In the genomic region with DNA sequence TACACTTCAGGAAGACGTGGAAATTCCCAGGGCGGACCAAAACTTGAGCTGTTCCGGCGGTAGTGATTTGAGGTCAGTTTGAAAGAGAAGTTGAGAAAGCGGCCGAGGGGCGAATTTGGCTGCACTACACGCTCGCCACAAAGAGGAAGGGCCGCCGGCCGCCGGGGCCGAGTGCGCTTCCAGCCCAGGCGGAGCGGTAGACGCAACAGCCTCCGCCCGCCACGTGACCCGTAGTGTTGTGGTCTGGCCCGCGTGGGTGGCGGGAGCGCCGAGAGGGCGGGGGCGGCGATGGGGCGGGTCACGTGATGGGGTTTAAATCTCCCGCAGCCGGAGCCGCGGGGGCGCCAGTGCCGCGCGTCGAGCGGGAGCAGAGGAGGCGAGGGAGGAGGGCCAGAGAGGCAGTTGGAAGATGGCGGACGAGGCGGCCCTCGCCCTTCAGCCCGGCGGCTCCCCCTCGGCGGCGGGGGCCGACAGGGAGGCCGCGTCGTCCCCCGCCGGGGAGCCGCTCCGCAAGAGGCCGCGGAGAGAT, we compare ENCODE assay signal across 8 cellular contexts. TPM values are rescaled to one million over a fixed set of nuclear protein-coding genes. Genes with fewer than 3 reads are reported as not detected.
A peak's percentile ranks its signal among the peaks of the same experiment; 100 is the strongest.
DNase-seq lines count a peak whose midpoint lies in the region; ATAC-seq and TF ChIP-seq lines count a peak whose summit lies in the region.

A gene (plus strand): TSS at position 344 of the 529 bp plus-strand sequence. CDS start 66 bp downstream, at position 410.

- peak within 1 kb of the TSS; percentile 79 for H3K9ac ChIP-seq in fibroblast of lung (ENCODE audit: insufficient read depth, low read length)

- peak within 1 kb of the TSS; percentile 92 for H3K27ac Mint-ChIP-seq in activated T-helper 17 cell treated with anti-CD3 and anti-CD28 coated beads, Interleukin-2, amount 50 U/mL, for 72 hours
- H3K27ac Mint-ChIP-seq in naive thymus-derived CD8-positive, alpha-beta T cell = peak within 1 kb of the TSS; percentile 94 to 98 (median 96)
- peak within 1 kb of the TSS; percentile 98 for H3K27ac Mint-ChIP-seq in stimulated activated naive B cell treated with anti-CD40 and anti-IgM and Interleukin-4, amounts not matched to agents 10 μg/mL and 1 μg/mL and 100 μg/mL, for 72 hours

- peaks cover 49% of the 10 kb centered on the region for H3K36me3 Mint-ChIP-seq in activated T-helper 17 cell treated with anti-CD3 and anti-CD28 coated beads, Interleukin-2, amount 50 U/mL, for 72 hours (ENCODE audit: low read depth)
- H3K36me3 Mint-ChIP-seq in naive thymus-derived CD8-positive, alpha-beta T cell = peaks cover 0 to 27% (median 11%) of the 10 kb centered on the region in 3 donors
- H3K36me3 Mint-ChIP-seq in stimulated activated naive B cell treated with anti-CD40 and anti-IgM and Interleukin-4, amounts not matched to agents 10 μg/mL and 1 μg/mL and 100 μg/mL, for 72 hours = peaks cover 14 to 15% of the 10 kb centered on the region in 2 donors

- no peaks in the 10 kb centered on the region for H3K9me3 ChIP-seq in fibroblast of lung (ENCODE audit: control insufficient read depth, insufficient read depth, low read depth, low read length)

- peak within 1 kb of the TSS; percentile 73 for H2AFZ ChIP-seq in fibroblast of lung (ENCODE audit: low read length)

- H3K4me1 ChIP-seq in fibroblast of lung (ENCODE audit: control insufficient read depth, extremely low read depth, insufficient read depth, low read length) = peaks cover 2% of the 10 kb centered on the region

- no peaks in the 10 kb centered on the region for H3K27me3 ChIP-seq in fibroblast of lung (ENCODE audit: control insufficient read depth, insufficient read depth, low read length)

- peaks cover 3% of the 10 kb centered on the region for H3K36me3 ChIP-seq in fibroblast of lung (ENCODE audit: control insufficient read depth, insufficient read depth, low read length)

- peak; percentile 72 for ATAC-seq in activated T-helper 17 cell treated with anti-CD3 and anti-CD28 coated beads, Interleukin-2, amount 50 U/mL, for 72 hours (replicated peaks)
- peak; percentile 78 to 82 for ATAC-seq in naive thymus-derived CD8-positive, alpha-beta T cell
- peak; percentile 84 to 86 for ATAC-seq in stimulated activated naive B cell treated with anti-CD40 and anti-IgM and Interleukin-4, amounts not matched to agents 10 μg/mL and 1 μg/mL and 100 μg/mL, for 72 hours (replicated peaks)

- H3K4me2 ChIP-seq in fibroblast of lung (ENCODE audit: extremely low read depth, insufficient read depth, low read length) = peak within 1 kb of the TSS; percentile 84

- no peaks in the 10 kb centered on the region for H4K20me1 ChIP-seq in fibroblast of lung (ENCODE audit: control insufficient read depth, extremely low read depth, insufficient read depth, low read length)

- H3K4me3 Mint-ChIP-seq in activated T-helper 17 cell treated with anti-CD3 and anti-CD28 coated beads, Interleukin-2, amount 50 U/mL, for 72 hours = peak within 1 kb of the TSS; percentile 95
- peak within 1 kb of the TSS; percentile 90 to 98 (median 95) for H3K4me3 Mint-ChIP-seq in naive thymus-derived CD8-positive, alpha-beta T cell
- H3K4me3 Mint-ChIP-seq in stimulated activated naive B cell treated with anti-CD40 and anti-IgM and Interleukin-4, amounts not matched to agents 10 μg/mL and 1 μg/mL and 100 μg/mL, for 72 hours = peak within 1 kb of the TSS; percentile 91 to 93

- H3K4me3 ChIP-seq in fibroblast of lung (replicated peaks in 1 of 4; ENCODE audit: control extremely low read depth in 1 of 4, insufficient read depth in 1 of 4, low read depth in 3 of 4, low read length in 4 of 4) = peak within 1 kb of the TSS; percentile 60 to 79 (median 74)

- H3K27ac ChIP-seq in fibroblast of lung (ENCODE audit: insufficient read depth, low read length) = peak within 1 kb of the TSS; percentile 52

- no peaks in the 10 kb centered on the region for H3K9me3 Mint-ChIP-seq in activated T-helper 17 cell treated with anti-CD3 and anti-CD28 coated beads, Interleukin-2, amount 50 U/mL, for 72 hours
- H3K9me3 Mint-ChIP-seq in naive thymus-derived CD8-positive, alpha-beta T cell = no peaks in the 10 kb centered on the region
- no peaks in the 10 kb centered on the region for H3K9me3 Mint-ChIP-seq in stimulated activated naive B cell treated with anti-CD40 and anti-IgM and Interleukin-4, amounts not matched to agents 10 μg/mL and 1 μg/mL and 100 μg/mL, for 72 hours

- H3K27me3 Mint-ChIP-seq in activated T-helper 17 cell treated with anti-CD3 and anti-CD28 coated beads, Interleukin-2, amount 50 U/mL, for 72 hours = no peaks in the 10 kb centered on the region
- H3K27me3 Mint-ChIP-seq in naive thymus-derived CD8-positive, alpha-beta T cell = no peaks in the 10 kb centered on the region
- no peaks in the 10 kb centered on the region for H3K27me3 Mint-ChIP-seq in stimulated activated naive B cell treated with anti-CD40 and anti-IgM and Interleukin-4, amounts not matched to agents 10 μg/mL and 1 μg/mL and 100 μg/mL, for 72 hours

- peaks cover 21% of the 10 kb centered on the region for H3K4me1 Mint-ChIP-seq in activated T-helper 17 cell treated with anti-CD3 and anti-CD28 coated beads, Interleukin-2, amount 50 U/mL, for 72 hours
- H3K4me1 Mint-ChIP-seq in naive thymus-derived CD8-positive, alpha-beta T cell = peaks cover 16 to 45% (median 35%) of the 10 kb centered on the region in 4 donors
- peaks cover 6 to 20% of the 10 kb centered on the region in 2 donors for H3K4me1 Mint-ChIP-seq in stimulated activated naive B cell treated with anti-CD40 and anti-IgM and Interleukin-4, amounts not matched to agents 10 μg/mL and 1 μg/mL and 100 μg/mL, for 72 hours

- H3K79me2 ChIP-seq in fibroblast of lung (ENCODE audit: control insufficient read depth, insufficient read depth, low read length) = peaks cover 26% of the 10 kb centered on the region

- TF ChIP-seq CTCF in fibroblast of lung (conservative IDR thresholded peaks at IDR 0.05 in 1 of 2, IDR thresholded peaks at IDR 0.05 in 1 of 2; ENCODE audit: low read depth in 1 of 2, low read length in 2 of 2) = no peak

- POLR2A ChIA-PET in naive thymus-derived CD8-positive, alpha-beta T cell (lab: Charles Lee) = interaction anchor here (0.6 to 3.5 kb wide), 9 partner anchors 10 to 448 kb away, joined by 3 to 32 read pairs (median 5); a partner anchor contains a TSS

- DNase-seq in EL = peak; percentile 92
- DNase-seq in GOT3 (lab: John Stamatoyannopoulos, UW) = peak; percentile 78
- peak; percentile 90 for DNase-seq in LHCN-M2 (ENCODE audit: low read depth)
- peak; percentile 92 for DNase-seq in RPMI7951 (ENCODE audit: low read depth)
- DNase-seq in fibroblast of lung (ENCODE audit: low read depth in 2 of 2) = peak; percentile 91 to 95
- DNase-seq in naive thymus-derived CD8-positive, alpha-beta T cell = peak; percentile 88 to 95 (median 92)
- peak; percentile 92 for DNase-seq in stimulated activated naive B cell treated with anti-CD40 and anti-IgM and Interleukin-4, amounts not matched to agents 10 μg/mL and 1 μg/mL and 100 μg/mL, for 72 hours

RNA-seq across cellular contexts. Expression of the gene that starts here (rescaled TPM):
- total RNA-seq in LHCN-M2 (2014; rRNA removed) = 14.7 and 17.8 TPM in 2 replicates
- polyA plus RNA-seq in LHCN-M2 (2012) = 3.9 TPM
- 10.5 and 13.7 TPM in 2 replicates for total RNA-seq in RPMI7951 (2014; rRNA removed; shearing (Covaris generic))
- total RNA-seq in activated T-helper 17 cell treated with anti-CD3 and anti-CD28 coated beads, Interleukin-2, amount 50 U/mL, for 72 hours = 10 to 100 TPM; 24.0 to 30.7 TPM
- 21.1 TPM in 2 replicates for total RNA-seq in fibroblast of lung
- 17.0 and 18.0 TPM in 2 replicates for polyA plus RNA-seq in fibroblast of lung
- polyA plus RNA-seq in fibroblast of lung (2012) = 10.5 and 11.4 TPM in 2 replicates
- 1.0 and 1.9 TPM in 2 replicates for polyA minus RNA-seq in fibroblast of lung (ENCODE audit: low replicate concordance)
- 10 to 100 TPM; 55.8 to 60.9 TPM for total RNA-seq in naive thymus-derived CD8-positive, alpha-beta T cell
- 10 to 100 TPM; 10.2 to 18.7 (median 12.4) TPM for polyA plus RNA-seq in naive thymus-derived CD8-positive, alpha-beta T cell

Comparison
In these comparisons a context has a peak if more than half of its experiments do, and no peak if none do; other contexts are left out.
1. Peak in every context shown above with its lines: DNase-seq, ATAC-seq, H3K4me3 ChIP-seq and H3K27ac ChIP-seq.